Comparison of ENCODE assay signal across 9 cellular contexts in the genomic region with DNA sequence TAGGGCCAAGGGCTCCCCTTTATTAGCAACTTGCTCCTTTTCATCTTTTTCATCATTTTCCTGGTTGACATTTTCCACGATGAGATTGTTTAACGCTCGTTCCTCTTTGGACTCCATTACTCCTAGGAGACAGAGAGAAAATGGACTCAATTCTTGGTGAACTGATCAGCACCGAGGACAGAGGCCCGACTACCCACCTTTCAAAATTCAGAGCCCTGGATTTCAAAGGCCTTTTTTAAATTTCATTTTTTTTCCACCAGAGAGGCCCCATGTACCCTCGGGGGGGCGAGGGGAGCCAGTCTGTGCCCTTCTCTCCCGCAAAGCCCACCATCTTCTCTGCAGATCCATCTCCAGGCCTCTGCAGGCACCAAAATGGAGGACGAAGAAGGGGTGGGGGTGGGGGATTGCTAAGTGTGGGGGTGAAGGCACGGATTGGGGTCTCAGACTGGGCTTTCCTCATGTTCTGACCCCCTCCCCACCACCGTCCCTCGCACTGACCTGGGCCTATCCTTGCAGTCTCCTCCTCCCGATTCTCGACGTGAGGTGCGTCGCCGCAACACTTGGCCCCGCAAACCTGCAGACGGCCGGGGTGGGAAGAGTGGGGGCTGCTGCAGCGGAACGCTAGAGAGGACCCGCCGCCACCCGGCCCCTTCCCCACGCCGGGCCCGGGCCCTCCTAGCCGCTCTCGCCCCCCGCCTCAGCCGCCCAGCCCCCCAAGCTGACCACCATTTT. TPM values are rescaled to one million over a fixed set of nuclear protein-coding genes. Genes with fewer than 3 reads are reported as not detected.
DNase-seq lines count a peak whose midpoint lies in the region; ATAC-seq and TF ChIP-seq lines count a peak whose summit lies in the region.
"Had no signal": no experiment of that assay in that cellular context is flagged by ENCODE, and none has a peak within 500 bp of the region (broad histone marks: within the 10 kb centered on the region; RNA-seq: fewer than 3 reads in every experiment).

No MANE protein-coding gene starts in this region.

- H3K4me3 Mint-ChIP-seq in activated T-cell treated with anti-CD3 and anti-CD28 coated beads, Interleukin-2, amount 50 U/mL, for 24 hours = peak overlapping the region; percentile 73

- peaks cover 4% of the 10 kb centered on the region for H3K4me1 Mint-ChIP-seq in activated T-cell treated with anti-CD3 and anti-CD28 coated beads, Interleukin-2, amount 50 U/mL, for 24 hours (ENCODE audit: low read depth)

- peaks cover 2% of the 10 kb centered on the region for H3K27me3 ChIP-seq in kidney epithelial cell (ENCODE audit: control insufficient read depth, insufficient read depth, low read length)

- no peak overlapping the region for H3K27ac Mint-ChIP-seq in activated T-cell treated with anti-CD3 and anti-CD28 coated beads, Interleukin-2, amount 50 U/mL, for 24 hours
- H3K27ac Mint-ChIP-seq in activated naive CD4-positive, alpha-beta T cell treated with anti-CD3 and anti-CD28 coated beads, Interleukin-2, amount 50 U/mL, for 72 hours = no peak overlapping the region

- peak overlapping the region; percentile 67 for H3K4me3 ChIP-seq in kidney epithelial cell (ENCODE audit: low read depth, low read length)

- peak overlapping the region; percentile 56 for H3K27ac ChIP-seq in temporal lobe (ENCODE audit: low read depth, low read length)

- H3K36me3 ChIP-seq in kidney epithelial cell (ENCODE audit: control insufficient read depth, insufficient read depth, low read length) = no peaks in the 10 kb centered on the region

- TF ChIP-seq CTCF in kidney epithelial cell (IDR thresholded peaks at IDR 0.05; ENCODE audit: insufficient read depth, low read length, poor library complexity, severe bottlenecking) = no peak

- H3K27me3 Mint-ChIP-seq in activated T-cell treated with anti-CD3 and anti-CD28 coated beads, Interleukin-2, amount 50 U/mL, for 24 hours = peaks cover 32% of the 10 kb centered on the region

- no peak for DNase-seq in activated T-cell treated with anti-CD3 and anti-CD28 coated beads, Interleukin-2, amount 50 U/mL, for 24 hours
- no peak for DNase-seq in activated T-cell treated with anti-CD3 and anti-CD28 coated beads, Interleukin-2, amount 50 U/mL, for 48 hours
- DNase-seq in activated naive CD4-positive, alpha-beta T cell treated with anti-CD3 and anti-CD28 coated beads, Interleukin-2, amount 50 U/mL, for 72 hours (ENCODE audit: low spot score in 2 of 2) = no peak
- DNase-seq in kidney epithelial cell (ENCODE audit: low read depth) (no peak), DMS153 treated with DMSO at 0.1 percent for 48 hours (lab: John Stamatoyannopoulos, UW; ENCODE audit: unreplicated experiment) (no peak), 8988T (no peak), T-helper 1 cell (no peak)

- H3K36me3 Mint-ChIP-seq in activated T-cell treated with anti-CD3 and anti-CD28 coated beads, Interleukin-2, amount 50 U/mL, for 24 hours (ENCODE audit: low read depth) = peaks cover 1% of the 10 kb centered on the region
- H3K36me3 Mint-ChIP-seq in activated naive CD4-positive, alpha-beta T cell treated with anti-CD3 and anti-CD28 coated beads, Interleukin-2, amount 50 U/mL, for 72 hours = peaks cover 0 to 5% of the 10 kb centered on the region in 2 donors

- H3K9me3 Mint-ChIP-seq in activated T-cell treated with anti-CD3 and anti-CD28 coated beads, Interleukin-2, amount 50 U/mL, for 24 hours = peaks cover 2% of the 10 kb centered on the region
- H3K9me3 Mint-ChIP-seq in activated naive CD4-positive, alpha-beta T cell treated with anti-CD3 and anti-CD28 coated beads, Interleukin-2, amount 50 U/mL, for 72 hours = no peaks in the 10 kb centered on the region

- peak; percentile 11 to 14 for ATAC-seq in activated naive CD4-positive, alpha-beta T cell treated with anti-CD3 and anti-CD28 coated beads, Interleukin-2, amount 50 U/mL, for 72 hours

RNA-seq across cellular contexts. Expression of a gene that starts 0.8 kb away (rescaled TPM):
- 10 to 100 TPM; 11.9 to 16.4 TPM for total RNA-seq in activated naive CD4-positive, alpha-beta T cell treated with anti-CD3 and anti-CD28 coated beads, Interleukin-2, amount 50 U/mL, for 72 hours
- total RNA-seq in kidney epithelial cell (74.2 and 81.3 TPM in 2 replicates), temporal lobe (108 TPM)

RNA-seq across cellular contexts. Expression of a gene that starts 20.0 kb away (rescaled TPM):
- not detected for total RNA-seq in activated naive CD4-positive, alpha-beta T cell treated with anti-CD3 and anti-CD28 coated beads, Interleukin-2, amount 50 U/mL, for 72 hours
- total RNA-seq in kidney epithelial cell (23.1 and 40.1 TPM in 2 replicates), temporal lobe (88.5 TPM)

RNA-seq across cellular contexts. Expression of a gene that starts 33.5 kb away (rescaled TPM):
- not detected for total RNA-seq in activated naive CD4-positive, alpha-beta T cell treated with anti-CD3 and anti-CD28 coated beads, Interleukin-2, amount 50 U/mL, for 72 hours
- total RNA-seq in kidney epithelial cell (0.21 TPM in 1 of 2 replicates, not detected in the other), temporal lobe (9.1 TPM)
- total RNA-seq: renal cortical epithelial cell had no signal

RNA-seq across cellular contexts. Expression of a gene that starts 46.3 kb away (rescaled TPM):
- 1 to 10 TPM in 1 of 2 donors, under 1 TPM in 1; 0.80 to 3.2 TPM for total RNA-seq in activated naive CD4-positive, alpha-beta T cell treated with anti-CD3 and anti-CD28 coated beads, Interleukin-2, amount 50 U/mL, for 72 hours
- total RNA-seq in kidney epithelial cell (99.1 and 154 TPM in 2 replicates), temporal lobe (30.7 TPM)

RNA-seq across cellular contexts. Expression of a gene that starts 55.1 kb away (rescaled TPM):
- 10 to 100 TPM; 22.2 to 42.5 TPM for total RNA-seq in activated naive CD4-positive, alpha-beta T cell treated with anti-CD3 and anti-CD28 coated beads, Interleukin-2, amount 50 U/mL, for 72 hours
- total RNA-seq in kidney epithelial cell (89.6 and 91.3 TPM in 2 replicates), temporal lobe (68.1 TPM)

Comparison
In these comparisons a context has a peak if more than half of its experiments do, and no peak if none do; other contexts are left out.
1. RNA of a gene that starts 20.0 kb away (total RNA-seq): 88.5 TPM in temporal lobe (single experiment) and 23.1 to 40.1 TPM in kidney epithelial cell; not detected in activated naive CD4-positive, alpha-beta T cell treated with anti-CD3 and anti-CD28 coated beads, Interleukin-2, amount 50 U/mL, for 72 hours; every median in the first group is over 10 times any median in the second.